ENCODE assay signal across 8 cellular contexts in genomic region chr11:3867209-3868071, GRCh38. TPM values are rescaled to one million over a fixed set of nuclear protein-coding genes. Genes with fewer than 3 reads are reported as not detected.
A peak's percentile ranks its signal among the peaks of the same experiment; 100 is the strongest.
DNase-seq lines count a peak whose midpoint lies in the region; ATAC-seq, FAIRE-seq and TF ChIP-seq lines count a peak whose summit lies in the region.

No MANE protein-coding gene starts in this region.

- BruUV-seq in Panc1 (replicated peaks; lab: Mats Ljungman, UMichigan): no TSS peak

- no peaks in the 10 kb centered on the region for H3K27me3 ChIP-seq in CD8-positive, alpha-beta memory T cell (ENCODE audit: insufficient read depth, low read length, poor library complexity, severe bottlenecking)
- no peaks in the 10 kb centered on the region for H3K27me3 ChIP-seq in Panc1 (ENCODE audit: control insufficient read depth, insufficient read depth, low read length)
- H3K27me3 ChIP-seq in stomach: no peaks in the 10 kb centered on the region

- ATAC-seq in GM21619 (IDR thresholded peaks at IDR 0.05; ENCODE audit: unreplicated experiment) (peak; percentile 45), Panc1 (peak; percentile 15; the same call in 1 of the 2 replicates)

- H3K36me3 Mint-ChIP-seq in CD8-positive, alpha-beta memory T cell: peaks cover 0 to 13% (median 2%) of the 10 kb centered on the region in 3 donors

- no peak for FAIRE-seq in kidney (lab: Jason Lieb, UNC)

- no peak overlapping the region for H3K9ac ChIP-seq in kidney (ENCODE audit: low read length in 2 of 2)

- no peaks in the 10 kb centered on the region for H3K9me3 ChIP-seq in CD8-positive, alpha-beta memory T cell (ENCODE audit: low read length)
- H3K9me3 ChIP-seq in Panc1 (ENCODE audit: control insufficient read depth, insufficient read depth, low read depth, low read length) (no peaks in the 10 kb centered on the region), stomach (no peaks in the 10 kb centered on the region), kidney (ENCODE audit: control insufficient read depth in 1 of 2, low read length in 2 of 2) (no peaks in the 10 kb centered on the region)

- H3K4me3 ChIP-seq in CD8-positive, alpha-beta memory T cell (ENCODE audit: low read length): peak overlapping the region; percentile 3
- H3K4me3 ChIP-seq in Panc1 (ENCODE audit: low read depth in 2 of 2, low read length in 2 of 2): no peak overlapping the region
- H3K4me3 ChIP-seq in stomach: no peak overlapping the region
- no peak overlapping the region for H3K4me3 ChIP-seq in kidney (ENCODE audit: low read length in 2 of 2)

- no peaks in the 10 kb centered on the region for H3K27me3 Mint-ChIP-seq in CD8-positive, alpha-beta memory T cell

- CTCF ChIA-PET in CD8-positive, alpha-beta memory T cell (lab: Charles Lee): interaction anchor here (1.0 to 8.9 kb wide), 7 partner anchors 10 to 206 kb away, joined by 3 to 127 read pairs (median 4); partner anchors contain the start of genes RHOG and STIM1
- CTCF ChIA-PET in Panc1 (lab: Charles Lee): interaction anchor here (0.6 to 1.2 kb wide), 4 partner anchors 13 to 214 kb away, joined by 3 to 7 read pairs (median 5); no protein-coding TSS in a partner anchor

- H3K27ac ChIP-seq in CD8-positive, alpha-beta memory T cell (ENCODE audit: low read depth, low read length): peak overlapping the region; percentile 63
- peak overlapping the region; percentile 4; the same call in 1 of the 2 replicates for H3K27ac ChIP-seq in Panc1 (ENCODE audit: low read length)
- peak overlapping the region; percentile 33 to 77 (median 70) for H3K27ac ChIP-seq in stomach
- H3K27ac ChIP-seq in kidney (ENCODE audit: low read depth in 2 of 2, low read length in 2 of 2): peak overlapping the region in 1 of 2 donors; percentile 62

- POLR2A ChIA-PET in CD8-positive, alpha-beta memory T cell (lab: Charles Lee): interaction anchor here (0.6 to 2.4 kb wide), 2 partner anchors 13 to 217 kb away, joined by 3 to 10 read pairs; no protein-coding TSS in a partner anchor
- POLR2A ChIA-PET in Panc1 (lab: Charles Lee): interaction anchor here (0.6 kb wide), 2 partner anchors 34 to 49 kb away, joined by 3 read pairs; no protein-coding TSS in a partner anchor

- TF ChIP-seq POLR2A in stomach (IDR thresholded peaks at IDR 0.05): no peak

- peak overlapping the region; percentile 26 to 91 (median 84) for H3K27ac Mint-ChIP-seq in CD8-positive, alpha-beta memory T cell

- WGBS in stomach, 5 donors: 20 to 31% (median 28%) methylated on average over 6 of the region's 6 CpGs

- no peak for DNase-seq in CD8-positive, alpha-beta memory T cell
- no peak for DNase-seq in Panc1 (ENCODE audit: low read depth, low spot score)
- DNase-seq in glomerular endothelial cell (ENCODE audit: extremely low read depth, low read depth, low spot score): peak; percentile 65
- peak; percentile 35 for DNase-seq in stomach
- DNase-seq in effector CD8-positive, alpha-beta T cell (lab: John Stamatoyannopoulos, UW): no peak
- no peak for DNase-seq in kidney
- DNase-seq in UCSD-AML1 (lab: John Stamatoyannopoulos, UW; ENCODE audit: unreplicated experiment): no peak

- H3K9me3 Mint-ChIP-seq in CD8-positive, alpha-beta memory T cell: no peaks in the 10 kb centered on the region

- peak overlapping the region in 6 of 7 donors; percentile 13 to 55 (median 34) for H3K4me3 Mint-ChIP-seq in CD8-positive, alpha-beta memory T cell

- in situ Hi-C loops in Panc1 (cut with HindIII; ENCODE audit: low pct_unique_long_range_greater_than_20kb, low sequenced_read_pairs): no loop called here

- H3K36me3 ChIP-seq in CD8-positive, alpha-beta memory T cell (ENCODE audit: insufficient read depth, low read length): no peaks in the 10 kb centered on the region
- H3K36me3 ChIP-seq in Panc1 (ENCODE audit: control insufficient read depth, insufficient read depth, low read length) (no peaks in the 10 kb centered on the region), stomach (no peaks in the 10 kb centered on the region), kidney (ENCODE audit: control insufficient read depth in 1 of 2, insufficient read depth in 2 of 2, low read length in 2 of 2) (no peaks in the 10 kb centered on the region)

- intact Hi-C loops in Panc1 (cut with micrococcal nuclease; ENCODE audit: unreplicated experiment) (no loop called here), stomach (cut with DNase I; ENCODE audit: low total_unique reads) (no loop called here), kidney (cut with DNase I) (no loop called here)

- TF ChIP-seq CTCF in Panc1 (IDR thresholded peaks at IDR 0.05) (no peak), stomach (IDR thresholded peaks at IDR 0.05) (no peak), kidney (IDR thresholded peaks at IDR 0.05; ENCODE audit: borderline replicate concordance, extremely low read depth, insufficient read depth) (no peak)

- H3K4me1 Mint-ChIP-seq in CD8-positive, alpha-beta memory T cell: peaks cover 83 to 90% (median 89%) of the 10 kb centered on the region in 3 donors

- peaks cover 87% of the 10 kb centered on the region for H3K4me1 ChIP-seq in CD8-positive, alpha-beta memory T cell (ENCODE audit: insufficient read depth, low read length)
- H3K4me1 ChIP-seq in Panc1 (ENCODE audit: control insufficient read depth, insufficient read depth, low read length) (peaks cover 25% of the 10 kb centered on the region), stomach (peaks cover 38 to 81% (median 54%) of the 10 kb centered on the region in 4 donors), kidney (ENCODE audit: control insufficient read depth in 1 of 2, insufficient read depth in 1 of 2, low read depth in 1 of 2, low read length in 2 of 2) (peaks cover 16 to 18% of the 10 kb centered on the region in 2 donors)

- no peak for TF ChIP-seq EP300 in stomach (IDR thresholded peaks at IDR 0.05)

RNA-seq across cellular contexts. Expression of gene STIM1, which starts 12.0 kb away (rescaled TPM):
- total RNA-seq in CD8-positive, alpha-beta memory T cell: 10 to 100 TPM; 45.6 to 46.0 TPM
- 43.8 TPM for polyA plus RNA-seq in CD8-positive, alpha-beta memory T cell
- total RNA-seq in Panc1 (2021; ENCODE audit: unreplicated experiment) (93.6 TPM), glomerular endothelial cell (24.1 and 34.1 TPM in 2 replicates), stomach (10 to 100 TPM; 21.4 to 70.7 (median 49.8) TPM), kidney (68.0 TPM)
- 82.7 TPM for polyA plus RNA-seq in Panc1 (2012; ENCODE audit: insufficient read length)
- polyA plus RNA-seq in stomach (10 to 100 TPM in 1 of 3 donors, 1 to 10 TPM in 2; 8.7 to 17.1 (median 9.8) TPM), kidney (ENCODE audit: insufficient read depth, low read depth, low replicate concordance) (15.7 TPM)

RNA-seq across cellular contexts. Expression of gene RHOG, which starts 26.7 kb away (rescaled TPM):
- 100 to 1,000 TPM; 170 to 175 TPM for total RNA-seq in CD8-positive, alpha-beta memory T cell
- 229 TPM for polyA plus RNA-seq in CD8-positive, alpha-beta memory T cell
- total RNA-seq in Panc1 (2021; ENCODE audit: unreplicated experiment) (156 TPM), glomerular endothelial cell (92.0 and 95.3 TPM in 2 replicates), stomach (100 to 1,000 TPM in 1 of 5 donors, 10 to 100 TPM in 3, 1 to 10 TPM in 1; 5.9 to 101 (median 26.7) TPM), kidney (56.0 TPM)
- 219 TPM for polyA plus RNA-seq in Panc1 (2012; ENCODE audit: insufficient read length)
- polyA plus RNA-seq in stomach (10 to 100 TPM; 39.8 to 55.5 (median 50.9) TPM), kidney (ENCODE audit: insufficient read depth, low read depth, low replicate concordance) (43.1 TPM)

RNA-seq across cellular contexts. Expression of gene PGAP2, which starts 59.1 kb away (rescaled TPM):
- 10 to 100 TPM; 38.9 to 40.2 TPM for total RNA-seq in CD8-positive, alpha-beta memory T cell
- polyA plus RNA-seq in CD8-positive, alpha-beta memory T cell: 16.1 TPM
- total RNA-seq in Panc1 (2021; ENCODE audit: unreplicated experiment) (72.2 TPM), glomerular endothelial cell (13.8 and 17.4 TPM in 2 replicates), stomach (10 to 100 TPM in 4 of 5 donors, 1 to 10 TPM in 1; 4.7 to 18.3 (median 13.6) TPM), kidney (19.5 TPM)
- polyA plus RNA-seq in Panc1 (2012; ENCODE audit: insufficient read length): 95.3 TPM
- polyA plus RNA-seq in stomach (10 to 100 TPM in 2 of 3 donors, 1 to 10 TPM in 1; 8.7 to 23.8 (median 11.8) TPM), kidney (ENCODE audit: insufficient read depth, low read depth, low replicate concordance) (17.5 TPM)

Comparison
In these comparisons a context has a peak if more than half of its experiments do, and no peak if none do; other contexts are left out.
1. DNase-seq: peak in glomerular endothelial cell (single experiment) and stomach (single experiment); none in CD8-positive, alpha-beta memory T cell (0 of 5), Panc1 (single experiment), effector CD8-positive, alpha-beta T cell (single experiment), kidney (single experiment) and UCSD-AML1 (single experiment).